8 cellular contexts compared by ENCODE assay signal in genomic region chr13:77026783-77027621, GRCh38. TPM values are rescaled to one million over a fixed set of nuclear protein-coding genes. Genes with fewer than 3 reads are reported as not detected.
DNase-seq lines count a peak whose midpoint lies in the region; ATAC-seq, FAIRE-seq and TF ChIP-seq lines count a peak whose summit lies in the region.

A gene with protein sequence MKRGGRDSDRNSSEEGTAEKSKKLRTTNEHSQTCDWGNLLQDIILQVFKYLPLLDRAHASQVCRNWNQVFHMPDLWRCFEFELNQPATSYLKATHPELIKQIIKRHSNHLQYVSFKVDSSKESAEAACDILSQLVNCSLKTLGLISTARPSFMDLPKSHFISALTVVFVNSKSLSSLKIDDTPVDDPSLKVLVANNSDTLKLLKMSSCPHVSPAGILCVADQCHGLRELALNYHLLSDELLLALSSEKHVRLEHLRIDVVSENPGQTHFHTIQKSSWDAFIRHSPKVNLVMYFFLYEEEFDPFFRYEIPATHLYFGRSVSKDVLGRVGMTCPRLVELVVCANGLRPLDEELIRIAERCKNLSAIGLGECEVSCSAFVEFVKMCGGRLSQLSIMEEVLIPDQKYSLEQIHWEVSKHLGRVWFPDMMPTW (minus strand): TSS chr13:77027159. CDS start chr13:77021860, 5,299 bp downstream.

- H3K4me3 ChIP-seq in astrocyte of the cerebellum (ENCODE audit: low read depth, low read length), result peak within 1 kb of the TSS; percentile 82
- peak within 1 kb of the TSS; percentile 98 to 100 for H3K4me3 ChIP-seq in aorta (ENCODE audit: low read length in 2 of 2)

- ATAC-seq in HG02943 (IDR thresholded peaks at IDR 0.05; ENCODE audit: low read depth, unreplicated experiment) (peak; percentile 60), aorta (ENCODE audit: low FRiP score) (peak; percentile 92)

- intact Hi-C loops in aorta (cut with DNase I), result loop anchor here (10.0 kb wide), 1 partner anchor 298 kb away; the partner anchor contains the start of gene MYCBP2 (in 2 of the 2)

- in situ Hi-C loops in astrocyte of the cerebellum (cut with HindIII; ENCODE audit: low sequenced_read_pairs), result no loop called here

- H3K27me3 ChIP-seq in aorta (ENCODE audit: control insufficient read depth in 1 of 2, insufficient read depth in 2 of 2, low read length in 1 of 2), result no peaks in the 10 kb centered on the region

- no peaks in the 10 kb centered on the region for H3K9me3 ChIP-seq in aorta (ENCODE audit: control insufficient read depth, low read length)

- TF ChIP-seq CTCF in astrocyte of the cerebellum (IDR thresholded peaks at IDR 0.05; ENCODE audit: low read depth, low read length, missing control alignments), result no peak

- DNase-seq in GM18507 (ENCODE audit: extremely low spot score, insufficient read length, low read depth) (peak; percentile 86), NCI-H187 (lab: John Stamatoyannopoulos, UW) (peak; percentile 80 to 82), T-helper 9 cell (peak; percentile 70), astrocyte of the cerebellum (ENCODE audit: low read depth) (peak; percentile 82), hepatic stellate cell (ENCODE audit: low spot score) (peak; percentile 91), renal cortical epithelial cell (ENCODE audit: low read depth) (peak; percentile 68), aorta (peak; percentile 90 to 94)

- H3K36me3 ChIP-seq in aorta (ENCODE audit: control insufficient read depth in 1 of 2, insufficient read depth in 2 of 2, low read length in 1 of 2), result no peaks in the 10 kb centered on the region

- H3K27ac ChIP-seq in aorta (ENCODE audit: low read depth in 1 of 2, low read length in 2 of 2), result peak within 1 kb of the TSS; percentile 92 to 99

- H3K4me1 ChIP-seq in aorta (ENCODE audit: control insufficient read depth in 1 of 2, insufficient read depth in 2 of 2, low read length in 2 of 2), result peaks cover 0 to 2% of the 10 kb centered on the region in 2 donors

- FAIRE-seq in GM18507 (lab: Jason Lieb, UNC), result peak; percentile 73

- 0 to 1% methylated on average over 30 to 83 of the region's 83 CpGs for WGBS in aorta, 2 donors

RNA-seq across cellular contexts. Expression of the gene that starts here (rescaled TPM):
- 58.7 and 60.1 TPM in 2 replicates for total RNA-seq in renal cortical epithelial cell
- total RNA-seq in aorta, result 10 to 100 TPM; 62.1 to 73.9 TPM
- 10 to 100 TPM; 38.7 to 58.2 TPM for polyA plus RNA-seq in aorta

Comparison
In these comparisons a context has a peak if more than half of its experiments do, and no peak if none do; other contexts are left out.
1. Peak in every context shown above with its lines: DNase-seq, ATAC-seq, H3K4me3 ChIP-seq and H3K27ac ChIP-seq.